Comparison of ENCODE assay signal across 1 cellular context in genomic region chr2:39306626-39307025, GRCh38.
TF ChIP-seq lines count a peak whose summit lies in the region.

No MANE protein-coding gene starts in this region.

TF ChIP-seq in WTC11, 78 proteins besides CTCF, POLR2A, EP300 and RAD21 (continued from another document):
- TF ChIP-seq CDX4 (CRISPR knock-in tag; IDR thresholded peaks at IDR 0.05; ENCODE audit: borderline replicate concordance) (no peak), ZBTB43 (CRISPR knock-in tag; IDR thresholded peaks at IDR 0.05) (no peak), E2F4 (CRISPR knock-in tag; IDR thresholded peaks at IDR 0.05; ENCODE audit: borderline replicate concordance, low read depth) (no peak), ELF4 (CRISPR knock-in tag; IDR thresholded peaks at IDR 0.05; ENCODE audit: low read depth) (no peak), CREM (CRISPR knock-in tag; IDR thresholded peaks at IDR 0.05) (no peak), RELA (CRISPR knock-in tag; IDR thresholded peaks at IDR 0.05; ENCODE audit: borderline replicate concordance) (no peak), MYBL2 (CRISPR knock-in tag; IDR thresholded peaks at IDR 0.05) (no peak), MLX (CRISPR knock-in tag; IDR thresholded peaks at IDR 0.05) (no peak), CBFB (CRISPR knock-in tag; IDR thresholded peaks at IDR 0.05; ENCODE audit: low read depth) (no peak), KAT7 (CRISPR knock-in tag; IDR thresholded peaks at IDR 0.05; ENCODE audit: borderline replicate concordance) (no peak), JUN (CRISPR knock-in tag; IDR thresholded peaks at IDR 0.05) (no peak), ERG (CRISPR knock-in tag; IDR thresholded peaks at IDR 0.05) (no peak), USF2 (CRISPR knock-in tag; IDR thresholded peaks at IDR 0.05) (no peak), FOXJ3 (CRISPR knock-in tag; IDR thresholded peaks at IDR 0.05; ENCODE audit: borderline replicate concordance) (no peak), SOX15 (CRISPR knock-in tag; IDR thresholded peaks at IDR 0.05) (no peak), AR (CRISPR knock-in tag; IDR thresholded peaks at IDR 0.05) (no peak)
